In the genomic region with DNA sequence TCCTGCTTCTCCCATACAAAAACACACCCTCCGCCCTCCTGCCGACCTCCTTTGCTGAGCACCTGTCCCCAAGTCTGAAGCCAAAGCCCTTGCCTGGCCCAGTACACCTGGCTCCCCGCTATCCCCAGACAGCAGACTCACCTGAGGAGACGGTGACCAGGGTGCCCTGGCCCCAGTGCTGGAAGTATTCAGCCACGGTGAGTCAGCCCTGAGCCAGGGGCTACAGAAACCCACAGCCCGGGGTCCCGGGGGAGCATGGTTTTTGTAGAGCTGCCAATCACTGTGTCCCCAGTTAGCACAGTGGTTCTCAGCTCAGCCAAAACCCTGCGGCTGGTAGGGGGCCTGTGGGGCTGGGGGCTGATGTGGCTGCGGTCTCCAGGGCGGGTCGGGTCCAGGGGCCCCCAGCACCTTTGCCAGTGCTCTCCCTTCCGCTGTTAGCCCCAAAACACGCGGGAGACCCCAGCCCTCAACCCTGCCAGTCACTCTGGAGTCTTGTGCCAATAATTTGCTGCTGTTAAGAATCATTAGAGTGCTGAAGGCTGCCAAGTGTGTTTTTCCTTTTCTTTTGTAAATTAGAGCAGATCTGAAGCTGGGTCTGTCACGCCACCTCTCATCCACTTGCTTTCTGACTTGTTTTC, we compare ENCODE assay signal across 16 cellular contexts.
DNase-seq lines count a peak whose midpoint lies in the region; ATAC-seq and TF ChIP-seq lines count a peak whose summit lies in the region.
"Had no signal": no experiment of that assay in that cellular context is flagged by ENCODE, and none has a peak within 500 bp of the region (broad histone marks: within the 10 kb centered on the region; RNA-seq: fewer than 3 reads in every experiment).

No MANE protein-coding gene starts in this region.

- no peak overlapping the region for H3K4me3 Mint-ChIP-seq in natural killer cell treated with Interleukin-12 subunit alpha and Interleukin-12 subunit beta and Interleukin-15 and Interleukin-18, amount 100 ng/mL, for 72 hours
- H3K4me3 Mint-ChIP-seq in natural killer cell (no peak overlapping the region), WTC11 (no peak overlapping the region)

- POLR2A ChIA-PET in WTC11 (lab: Charles Lee), result no interaction called here

- peak; percentile 54 for DNase-seq in natural killer cell treated with Interleukin-12 subunit alpha and Interleukin-12 subunit beta and Interleukin-15 and Interleukin-18, amount 100 ng/mL, for 72 hours (ENCODE audit: low spot score)
- DNase-seq in natural killer cell (no peak), WTC11 (ENCODE audit: low spot score) (peak; percentile 3), islet precursor cell (peak; percentile 22), erythroblast (lab: John Stamatoyannopoulos, UW) (no peak), NCI-H510A treated with DMSO at 0.1 percent for 48 hours (lab: John Stamatoyannopoulos, UW) (no peak)
- DNase-seq: amniotic stem cell, C1 segment of cervical spinal cord, EL, glutamatergic neuron, nucleus accumbens, SHP77 treated with DMSO at 0.1 percent for 48 hours, small intestine had no signal

- TF ChIP-seq POLR2A in erythroblast (IDR thresholded peaks at IDR 0.05; ENCODE audit: low read length), result no peak

- peaks cover 15 to 16% of the 10 kb centered on the region in 2 donors for H3K4me1 Mint-ChIP-seq in natural killer cell treated with Interleukin-12 subunit alpha and Interleukin-12 subunit beta and Interleukin-15 and Interleukin-18, amount 100 ng/mL, for 72 hours (ENCODE audit: low read depth in 2 of 2)
- peaks cover 21 to 25% of the 10 kb centered on the region in 2 donors for H3K4me1 Mint-ChIP-seq in natural killer cell
- H3K4me1 Mint-ChIP-seq in WTC11, result no peaks in the 10 kb centered on the region

- no peak for ATAC-seq in natural killer cell treated with Interleukin-12 subunit alpha and Interleukin-12 subunit beta and Interleukin-15 and Interleukin-18, amount 100 ng/mL, for 72 hours
- ATAC-seq in natural killer cell (no peak), WTC11 (no peak), HG03457 (IDR thresholded peaks at IDR 0.05; ENCODE audit: unreplicated experiment) (no peak)
- ATAC-seq: HCT116 had no signal

- H3K36me3 Mint-ChIP-seq in natural killer cell treated with Interleukin-12 subunit alpha and Interleukin-12 subunit beta and Interleukin-15 and Interleukin-18, amount 100 ng/mL, for 72 hours, result no peaks in the 10 kb centered on the region
- H3K36me3 Mint-ChIP-seq in natural killer cell (no peaks in the 10 kb centered on the region), WTC11 (peaks cover 50% of the 10 kb centered on the region)

- H3K9me3 Mint-ChIP-seq in natural killer cell treated with Interleukin-12 subunit alpha and Interleukin-12 subunit beta and Interleukin-15 and Interleukin-18, amount 100 ng/mL, for 72 hours, result no peaks in the 10 kb centered on the region
- H3K9me3 Mint-ChIP-seq in natural killer cell (no peaks in the 10 kb centered on the region), WTC11 (peaks cover 47% of the 10 kb centered on the region)

- CTCF ChIA-PET in WTC11 (lab: Charles Lee), result no interaction called here

- peaks cover 13 to 20% of the 10 kb centered on the region in 2 donors for H3K27me3 Mint-ChIP-seq in natural killer cell treated with Interleukin-12 subunit alpha and Interleukin-12 subunit beta and Interleukin-15 and Interleukin-18, amount 100 ng/mL, for 72 hours
- H3K27me3 Mint-ChIP-seq in natural killer cell (ENCODE audit: low read depth in 2 of 2) (peaks cover 43 to 47% of the 10 kb centered on the region in 2 donors), WTC11 (ENCODE audit: low read depth) (peaks cover 4% of the 10 kb centered on the region)
- H3K27me3 Mint-ChIP-seq: stimulated activated naive CD8-positive, alpha-beta T cell treated with anti-CD3 and anti-CD28 coated beads, Interleukin-15, amount 100 ng/mL, for 72 hours had no signal

- no peak overlapping the region for H3K27ac Mint-ChIP-seq in natural killer cell treated with Interleukin-12 subunit alpha and Interleukin-12 subunit beta and Interleukin-15 and Interleukin-18, amount 100 ng/mL, for 72 hours
- H3K27ac Mint-ChIP-seq in natural killer cell, result no peak overlapping the region
- no peak overlapping the region for H3K27ac Mint-ChIP-seq in WTC11

- intact Hi-C loops in natural killer cell (cut with micrococcal nuclease), result no loop called here

- TF ChIP-seq CTCF in natural killer cell (IDR thresholded peaks at IDR 0.05) (no peak), WTC11 (IDR thresholded peaks at IDR 0.05) (no peak)

TF ChIP-seq in WTC11, 78 proteins besides CTCF, POLR2A, EP300 and RAD21 (continues in another document):
- TF ChIP-seq ZNF138 (CRISPR knock-in tag; conservative IDR thresholded peaks at IDR 0.05) (no peak), ZNF416 (CRISPR knock-in tag; IDR thresholded peaks at IDR 0.05) (no peak), ZNF263 (CRISPR knock-in tag; IDR thresholded peaks at IDR 0.05; ENCODE audit: low read depth) (no peak), ATF6 (CRISPR knock-in tag; IDR thresholded peaks at IDR 0.05) (no peak), SP1 (CRISPR knock-in tag; conservative IDR thresholded peaks at IDR 0.05) (no peak), HMGXB4 (CRISPR knock-in tag; IDR thresholded peaks at IDR 0.05) (no peak), TEAD4 (CRISPR knock-in tag; IDR thresholded peaks at IDR 0.05) (no peak)
- TF ChIP-seq, protein P1, sequence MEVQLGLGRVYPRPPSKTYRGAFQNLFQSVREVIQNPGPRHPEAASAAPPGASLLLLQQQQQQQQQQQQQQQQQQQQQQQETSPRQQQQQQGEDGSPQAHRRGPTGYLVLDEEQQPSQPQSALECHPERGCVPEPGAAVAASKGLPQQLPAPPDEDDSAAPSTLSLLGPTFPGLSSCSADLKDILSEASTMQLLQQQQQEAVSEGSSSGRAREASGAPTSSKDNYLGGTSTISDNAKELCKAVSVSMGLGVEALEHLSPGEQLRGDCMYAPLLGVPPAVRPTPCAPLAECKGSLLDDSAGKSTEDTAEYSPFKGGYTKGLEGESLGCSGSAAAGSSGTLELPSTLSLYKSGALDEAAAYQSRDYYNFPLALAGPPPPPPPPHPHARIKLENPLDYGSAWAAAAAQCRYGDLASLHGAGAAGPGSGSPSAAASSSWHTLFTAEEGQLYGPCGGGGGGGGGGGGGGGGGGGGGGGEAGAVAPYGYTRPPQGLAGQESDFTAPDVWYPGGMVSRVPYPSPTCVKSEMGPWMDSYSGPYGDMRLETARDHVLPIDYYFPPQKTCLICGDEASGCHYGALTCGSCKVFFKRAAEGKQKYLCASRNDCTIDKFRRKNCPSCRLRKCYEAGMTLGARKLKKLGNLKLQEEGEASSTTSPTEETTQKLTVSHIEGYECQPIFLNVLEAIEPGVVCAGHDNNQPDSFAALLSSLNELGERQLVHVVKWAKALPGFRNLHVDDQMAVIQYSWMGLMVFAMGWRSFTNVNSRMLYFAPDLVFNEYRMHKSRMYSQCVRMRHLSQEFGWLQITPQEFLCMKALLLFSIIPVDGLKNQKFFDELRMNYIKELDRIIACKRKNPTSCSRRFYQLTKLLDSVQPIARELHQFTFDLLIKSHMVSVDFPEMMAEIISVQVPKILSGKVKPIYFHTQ (CRISPR knock-in tag; IDR thresholded peaks at IDR 0.05), result no peak
- TF ChIP-seq, protein P2, sequence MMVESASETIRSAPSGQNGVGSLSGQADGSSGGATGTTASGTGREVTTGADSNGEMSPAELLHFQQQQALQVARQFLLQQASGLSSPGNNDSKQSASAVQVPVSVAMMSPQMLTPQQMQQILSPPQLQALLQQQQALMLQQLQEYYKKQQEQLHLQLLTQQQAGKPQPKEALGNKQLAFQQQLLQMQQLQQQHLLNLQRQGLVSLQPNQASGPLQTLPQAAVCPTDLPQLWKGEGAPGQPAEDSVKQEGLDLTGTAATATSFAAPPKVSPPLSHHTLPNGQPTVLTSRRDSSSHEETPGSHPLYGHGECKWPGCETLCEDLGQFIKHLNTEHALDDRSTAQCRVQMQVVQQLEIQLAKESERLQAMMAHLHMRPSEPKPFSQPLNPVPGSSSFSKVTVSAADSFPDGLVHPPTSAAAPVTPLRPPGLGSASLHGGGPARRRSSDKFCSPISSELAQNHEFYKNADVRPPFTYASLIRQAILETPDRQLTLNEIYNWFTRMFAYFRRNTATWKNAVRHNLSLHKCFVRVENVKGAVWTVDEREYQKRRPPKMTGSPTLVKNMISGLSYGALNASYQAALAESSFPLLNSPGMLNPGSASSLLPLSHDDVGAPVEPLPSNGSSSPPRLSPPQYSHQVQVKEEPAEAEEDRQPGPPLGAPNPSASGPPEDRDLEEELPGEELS (CRISPR knock-in tag; IDR thresholded peaks at IDR 0.05), result no peak

Comparison
In these comparisons a context has a peak if more than half of its experiments do, and no peak if none do; other contexts are left out.
1. DNase-seq: peak in natural killer cell treated with Interleukin-12 subunit alpha and Interleukin-12 subunit beta and Interleukin-15 and Interleukin-18, amount 100 ng/mL, for 72 hours (single experiment), WTC11 (single experiment) and islet precursor cell (single experiment); none in natural killer cell (single experiment), erythroblast (0 of 2) and NCI-H510A treated with DMSO at 0.1 percent for 48 hours (single experiment).